ENCODE assay signal across 1 cellular context in genomic region chr7:2409745-2410414, GRCh38.
TF ChIP-seq lines count a peak whose summit lies in the region.

No MANE protein-coding gene starts in this region.

TF ChIP-seq in GM23338, 12 proteins besides CTCF, POLR2A, EP300 and RAD21 (continued from another document):
- no peak for TF ChIP-seq ZNF462 (CRISPR knock-in tag; IDR thresholded peaks at IDR 0.05)
- no peak for TF ChIP-seq STAT1 (IDR thresholded peaks at IDR 0.05; ENCODE audit: unreplicated experiment)
- TF ChIP-seq ETS1 (IDR thresholded peaks at IDR 0.05): no peak
- no peak for TF ChIP-seq NANOG (IDR thresholded peaks at IDR 0.05; ENCODE audit: borderline replicate concordance)
- no peak for TF ChIP-seq EZH2 (IDR thresholded peaks at IDR 0.05; ENCODE audit: low read depth, unreplicated experiment)
- no peak for TF ChIP-seq POLR2AphosphoS5 (IDR thresholded peaks at IDR 0.05; ENCODE audit: low read depth)
TF ChIP-seq in GM23338: peak in this region for 0.
